In the genomic region with DNA sequence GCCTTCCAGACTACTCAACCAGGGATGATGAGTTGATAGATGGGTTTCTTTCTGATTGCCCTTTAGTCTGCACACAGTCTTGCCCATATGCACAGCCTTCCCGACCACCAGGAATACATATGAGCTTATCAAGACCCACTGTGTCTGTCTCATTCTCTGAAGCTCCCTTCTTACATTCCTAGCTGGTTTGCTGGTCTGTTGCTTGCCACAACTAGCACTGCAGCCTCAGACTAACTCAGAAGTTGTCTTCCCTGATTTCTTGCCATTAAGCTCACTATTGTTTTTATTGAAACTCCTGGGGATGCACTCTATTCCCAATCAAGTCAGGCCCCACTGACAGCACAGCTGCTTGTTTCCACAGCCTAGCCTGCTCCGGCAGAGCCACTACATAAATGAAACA, we compare ENCODE assay signal across 20 cellular contexts.
DNase-seq lines count a peak whose midpoint lies in the region; ATAC-seq and TF ChIP-seq lines count a peak whose summit lies in the region.
"Had no signal": no experiment of that assay in that cellular context is flagged by ENCODE, and none has a peak within 500 bp of the region (broad histone marks: within the 10 kb centered on the region; RNA-seq: fewer than 3 reads in every experiment).

No MANE protein-coding gene starts in this region.

- H3K36me3 Mint-ChIP-seq in type B pancreatic cell = no peaks in the 10 kb centered on the region
- H3K36me3 Mint-ChIP-seq: CD4-positive, CD25-positive, alpha-beta regulatory T cell had no signal

- TF ChIP-seq CTCF in Loucy (conservative IDR thresholded peaks at IDR 0.05; ENCODE audit: low read length) = no peak
- no peak for TF ChIP-seq CTCF in brain microvascular endothelial cell (IDR thresholded peaks at IDR 0.05; ENCODE audit: low read depth, low read length, missing control alignments)
- no peak for TF ChIP-seq CTCF in type B pancreatic cell (conservative IDR thresholded peaks at IDR 0.05)

- in situ Hi-C loops in brain microvascular endothelial cell (cut with HindIII; ENCODE audit: low pct_ligation_motif_present, low sequenced_read_pairs) = no loop called here

- H3K9me3 Mint-ChIP-seq in type B pancreatic cell = no peaks in the 10 kb centered on the region

- H4K20me1 ChIP-seq in Loucy (ENCODE audit: insufficient read depth, low read length, poor library complexity, severe bottlenecking) = no peaks in the 10 kb centered on the region

- no peak overlapping the region for H3K27ac Mint-ChIP-seq in type B pancreatic cell
- H3K27ac Mint-ChIP-seq: CD4-positive, CD25-positive, alpha-beta regulatory T cell had no signal

- no peaks in the 10 kb centered on the region for H3K27me3 ChIP-seq in Loucy (ENCODE audit: insufficient read depth, low read length, poor library complexity, severe bottlenecking)
- H3K27me3 ChIP-seq in brain microvascular endothelial cell (replicated peaks) = no peaks in the 10 kb centered on the region

- H3K9ac ChIP-seq in Loucy (ENCODE audit: low read depth, low read length, poor library complexity, severe bottlenecking) = no peak overlapping the region
- H3K9ac ChIP-seq: SK-N-SH had no signal

- DNase-seq in brain microvascular endothelial cell = peak; percentile 54
- DNase-seq in iris pigment epithelial cell (ENCODE audit: low read depth) = peak; percentile 30
- DNase-seq in type B pancreatic cell (ENCODE audit: extremely low spot score, unreplicated experiment) = no peak
- DNase-seq in iPS-NIHi11 (ENCODE audit: low spot score) = no peak
- DNase-seq in GF-D8 (lab: John Stamatoyannopoulos, UW) = no peak
- DNase-seq: CD4-positive, CD25-positive, alpha-beta regulatory T cell; DMS 273 treated with DMSO at 0.1 percent for 48 hours; DND-41; KBM-7; NCI-H1092; NCI-H1436; NCI-H1930; NCI-H2227 treated with DMSO at 0.1 percent for 48 hours; NCI-H510A treated with DMSO at 0.1 percent for 48 hours; NCI-H82; SIG-M5 had no signal

- H3K9me2 ChIP-seq in Loucy (replicated peaks; ENCODE audit: low read depth, low read length) = no peaks in the 10 kb centered on the region
- H3K9me2 ChIP-seq: SK-N-SH had no signal

- H3K27ac ChIP-seq in brain microvascular endothelial cell = no peak overlapping the region

- H3K36me3 ChIP-seq in Loucy (ENCODE audit: insufficient read depth, low read length) (no peaks in the 10 kb centered on the region), brain microvascular endothelial cell (replicated peaks) (no peaks in the 10 kb centered on the region)

- peak overlapping the region; percentile 48 for H3K4me3 Mint-ChIP-seq in type B pancreatic cell
- H3K4me3 Mint-ChIP-seq: CD4-positive, CD25-positive, alpha-beta regulatory T cell had no signal

- peak overlapping the region; percentile 38 for H3K4me2 ChIP-seq in Loucy (ENCODE audit: low read depth, low read length, poor library complexity, severe bottlenecking)
- H3K4me2 ChIP-seq: SK-N-SH had no signal

- H3K9me3 ChIP-seq in Loucy (ENCODE audit: insufficient read depth, low read depth, low read length) = 0 out of 2 replicates have a peak, but pooled peaks cover 4% of the 10 kb centered on the region
- H3K9me3 ChIP-seq: SK-N-SH had no signal

- no peaks in the 10 kb centered on the region for H3K27me3 Mint-ChIP-seq in type B pancreatic cell

- ATAC-seq in GM19397 (IDR thresholded peaks at IDR 0.05; ENCODE audit: unreplicated experiment) = no peak
- ATAC-seq: Panc1 had no signal

- H3F3A ChIP-seq in Loucy (ENCODE audit: low read depth) = no peaks in the 10 kb centered on the region

- H3K4me1 Mint-ChIP-seq in type B pancreatic cell (ENCODE audit: unreplicated experiment) = peaks cover 24% of the 10 kb centered on the region
- H3K4me1 Mint-ChIP-seq: CD4-positive, CD25-positive, alpha-beta regulatory T cell had no signal

- H2AFZ ChIP-seq in Loucy (ENCODE audit: low read length) = no peak overlapping the region

- H3K4me3 ChIP-seq in Loucy (ENCODE audit: low read length, poor library complexity, severe bottlenecking) (no peak overlapping the region), brain microvascular endothelial cell (ENCODE audit: low read depth, low read length) (no peak overlapping the region)

- H3K79me2 ChIP-seq in Loucy (ENCODE audit: insufficient read depth, low read length) = no peaks in the 10 kb centered on the region

- H3K4me1 ChIP-seq in Loucy (ENCODE audit: insufficient read depth, low read length, poor library complexity, severe bottlenecking) = peaks cover 16% of the 10 kb centered on the region

Comparison
In these comparisons a context has a peak if more than half of its experiments do, and no peak if none do; other contexts are left out.
1. DNase-seq: peak in brain microvascular endothelial cell (single experiment) and iris pigment epithelial cell (single experiment); none in type B pancreatic cell (single experiment), iPS-NIHi11 (single experiment) and GF-D8 (single experiment).